ENCODE assay signal across 8 cellular contexts in the genomic region with DNA sequence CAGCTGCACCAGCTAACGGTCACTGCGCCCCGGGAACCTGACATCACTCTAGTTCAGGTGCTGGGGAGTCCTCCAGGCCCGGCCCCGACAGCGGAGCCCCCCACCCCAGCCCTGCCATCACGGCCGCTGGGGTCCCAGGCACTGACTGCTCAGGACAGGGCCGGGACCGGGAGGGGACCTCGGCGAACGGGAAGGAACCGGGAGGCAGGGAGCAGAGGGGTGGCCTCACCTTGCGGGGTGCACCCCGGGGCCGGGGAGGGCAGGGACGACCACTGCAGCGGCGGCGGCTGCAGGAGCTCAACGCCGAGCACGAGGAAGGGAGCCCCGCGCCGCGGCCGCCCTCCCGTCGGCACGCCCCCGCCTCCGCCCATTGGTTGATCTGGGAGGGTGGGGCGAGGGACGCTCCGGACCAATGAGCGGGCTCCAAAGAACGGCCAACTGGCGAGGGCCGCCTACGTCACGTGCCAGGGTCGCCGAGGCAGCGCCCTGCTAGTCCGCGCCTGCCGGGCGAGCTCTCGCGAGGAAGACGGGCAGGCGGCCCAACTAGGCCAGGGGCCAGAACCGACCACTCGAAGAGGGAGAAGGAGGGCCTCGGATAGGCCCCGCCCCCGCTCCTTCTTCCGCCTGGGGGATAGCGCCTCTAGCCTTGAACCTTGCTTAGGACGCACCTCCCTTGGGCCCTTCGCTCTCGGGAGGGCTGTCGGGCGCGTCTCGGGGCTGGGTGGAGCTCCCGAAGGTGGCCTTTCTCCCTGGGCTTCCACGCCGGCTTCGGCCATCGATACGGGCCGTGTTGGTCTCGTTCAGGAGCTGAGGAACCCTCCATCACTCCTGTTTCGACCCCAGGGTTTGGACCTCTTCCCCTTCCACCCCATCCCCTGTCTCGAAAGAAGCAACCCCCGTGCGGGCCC. TPM values are rescaled to one million over a fixed set of nuclear protein-coding genes. Genes with fewer than 3 reads are reported as not detected.
DNase-seq lines count a peak whose midpoint lies in the region; ATAC-seq and FAIRE-seq lines count a peak whose summit lies in the region.

ADISSP (minus strand) TSS at position 320 of the 908 bp plus-strand sequence. CDS start 7,653 bp downstream, outside the sequence.

- DNase-seq in Caki2 (ENCODE audit: low read depth) (peak; percentile 99), HTR-8/SVneo (ENCODE audit: insufficient read length, low spot score) (peak; percentile 99), NOMO-1 treated with dmso at 0.1 percent for 144 hours (lab: John Stamatoyannopoulos, UW; ENCODE audit: unreplicated experiment) (peak; percentile 98), medulla oblongata (ENCODE audit: extremely low spot score) (peak; percentile 99)
- peak; percentile 90 to 96 (median 93) for DNase-seq in activated CD8-positive, alpha-beta memory T cell treated with anti-CD3 and anti-CD28 coated beads for 48 hours (ENCODE audit: low read depth in 2 of 3, low spot score in 2 of 3)
- peak; percentile 94 to 96 (median 96) for DNase-seq in effector memory CD8-positive, alpha-beta T cell
- peak; percentile 93 for DNase-seq in stimulated activated CD8-positive, alpha-beta memory T cell treated with anti-CD3 and anti-CD28 coated beads, Interleukin-12 subunit alpha, Interleukin-12 subunit beta, amount 100 ng/mL, for 1 hour (ENCODE audit: low read depth)

- peaks cover 0 to 6% of the 10 kb centered on the region in 2 donors for H3K27me3 Mint-ChIP-seq in effector memory CD8-positive, alpha-beta T cell

- FAIRE-seq in HTR-8/SVneo (lab: Jason Lieb, UNC), result peak; percentile 99

- H3K4me3 Mint-ChIP-seq in effector memory CD8-positive, alpha-beta T cell, result peak within 1 kb of the TSS; percentile 89 to 90

- H3K36me3 Mint-ChIP-seq in effector memory CD8-positive, alpha-beta T cell (ENCODE audit: insufficient read depth), result peaks cover 24% of the 10 kb centered on the region

- ATAC-seq in GM21367 (IDR thresholded peaks at IDR 0.05; ENCODE audit: unreplicated experiment), result peak; percentile 89
- peak; percentile 81 for ATAC-seq in effector memory CD8-positive, alpha-beta T cell (replicated peaks)

- peaks cover 14 to 26% of the 10 kb centered on the region in 2 donors for H3K4me1 Mint-ChIP-seq in effector memory CD8-positive, alpha-beta T cell (ENCODE audit: low read depth in 2 of 2)

- H3K9me3 Mint-ChIP-seq in effector memory CD8-positive, alpha-beta T cell, result no peaks in the 10 kb centered on the region

- in situ Hi-C loops in Caki2 (cut with HindIII; ENCODE audit: low pct_unique_long_range_greater_than_20kb, low sequenced_read_pairs), result no loop called here

- peak within 1 kb of the TSS; percentile 93 to 96 for H3K27ac Mint-ChIP-seq in effector memory CD8-positive, alpha-beta T cell

RNA-seq across cellular contexts. Expression of gene ADISSP, which starts in this region (rescaled TPM):
- 70.6 and 73.8 TPM in 2 replicates for total RNA-seq in Caki2 (2014; rRNA removed; shearing (Covaris generic); ENCODE audit: low replicate concordance)

Comparison
In these comparisons a context has a peak if more than half of its experiments do, and no peak if none do; other contexts are left out.
1. Peak in every context shown above with its lines: DNase-seq and ATAC-seq.